1 cellular context compared by ENCODE assay signal in the genomic region with DNA sequence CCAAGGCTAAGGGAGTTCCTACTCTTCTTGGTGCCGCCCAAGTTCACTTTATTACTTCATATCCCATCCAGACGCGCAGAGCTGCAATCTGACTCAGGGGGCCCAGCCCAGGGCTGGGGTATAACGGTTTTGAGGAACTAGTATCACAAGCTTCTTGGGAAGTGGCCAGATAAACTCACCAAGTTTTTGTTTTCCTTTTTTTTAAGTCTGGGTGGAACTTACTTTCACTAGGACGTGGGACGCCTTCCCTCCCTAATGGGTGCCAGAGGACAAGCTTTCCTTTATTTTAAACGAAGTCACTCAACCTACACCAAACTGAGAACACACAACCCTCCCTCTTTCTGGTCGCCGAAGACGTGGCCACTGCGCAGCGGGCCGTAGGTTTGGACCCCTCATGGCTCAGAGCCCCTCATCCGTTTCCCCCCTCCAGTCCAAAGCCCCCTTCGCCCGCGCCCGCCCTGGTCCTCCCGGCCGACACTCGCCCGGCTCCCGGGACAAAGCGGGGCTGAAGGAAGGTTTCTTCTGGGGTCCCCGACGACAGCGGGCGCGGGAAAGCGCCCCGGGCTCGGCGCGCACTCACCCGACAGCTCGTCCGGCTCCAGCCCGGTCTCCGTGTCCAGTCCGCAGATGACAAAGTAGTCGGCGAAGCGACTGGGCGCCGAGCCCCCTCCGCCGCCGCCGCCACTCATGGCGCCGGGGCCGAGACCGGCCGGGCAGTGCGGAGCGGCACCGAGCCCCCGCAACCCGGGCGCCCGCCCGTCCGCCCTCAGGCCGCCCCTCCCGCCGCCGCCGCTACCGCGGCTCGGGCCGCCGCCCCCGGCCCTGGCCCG.
TF ChIP-seq lines count a peak whose summit lies in the region.

No MANE protein-coding gene starts in this region.

TF ChIP-seq in K562, 482 proteins besides CTCF, POLR2A, EP300 and RAD21 (continued from another document):
- TF ChIP-seq ZNF766 (CRISPR knock-in tag; conservative IDR thresholded peaks at IDR 0.05) = 0 out of 2 replicates have a peak, but pooled peaks have one; percentile 32
- peak; percentile 12; the same call in 1 of the 2 replicates for TF ChIP-seq POLR2AphosphoS5 (IDR thresholded peaks at IDR 0.05; ENCODE audit: control insufficient read depth, insufficient read depth, low read depth, low read length)
- no peak for TF ChIP-seq NR2C1 (IDR thresholded peaks at IDR 0.05)
- TF ChIP-seq NR2C1 (tag; IDR thresholded peaks at IDR 0.05) = no peak
- TF ChIP-seq, protein P1, sequence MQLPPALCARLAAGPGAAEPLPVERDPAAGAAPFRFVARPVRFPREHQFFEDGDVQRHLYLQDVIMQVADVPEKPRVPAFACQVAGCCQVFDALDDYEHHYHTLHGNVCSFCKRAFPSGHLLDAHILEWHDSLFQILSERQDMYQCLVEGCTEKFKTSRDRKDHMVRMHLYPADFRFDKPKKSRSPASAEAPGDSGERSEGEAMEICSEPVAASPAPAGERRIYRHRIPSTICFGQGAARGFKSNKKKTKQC (CRISPR knock-in tag; IDR thresholded peaks at IDR 0.05) = peak; percentile 56; the same call in 1 of the 2 replicates
- 0 out of 2 replicates have a peak, but pooled peaks have one; percentile 14 for TF ChIP-seq STAG1 (CRISPR knock-in tag; IDR thresholded peaks at IDR 0.05; ENCODE audit: borderline replicate concordance)
- TF ChIP-seq POLR2G (IDR thresholded peaks at IDR 0.05; ENCODE audit: low read depth, low read length) = no peak
- TF ChIP-seq ZC3H4 (CRISPR knock-in tag; IDR thresholded peaks at IDR 0.05; ENCODE audit: borderline replicate concordance) = peak; percentile 92
- TF ChIP-seq, protein P2, sequence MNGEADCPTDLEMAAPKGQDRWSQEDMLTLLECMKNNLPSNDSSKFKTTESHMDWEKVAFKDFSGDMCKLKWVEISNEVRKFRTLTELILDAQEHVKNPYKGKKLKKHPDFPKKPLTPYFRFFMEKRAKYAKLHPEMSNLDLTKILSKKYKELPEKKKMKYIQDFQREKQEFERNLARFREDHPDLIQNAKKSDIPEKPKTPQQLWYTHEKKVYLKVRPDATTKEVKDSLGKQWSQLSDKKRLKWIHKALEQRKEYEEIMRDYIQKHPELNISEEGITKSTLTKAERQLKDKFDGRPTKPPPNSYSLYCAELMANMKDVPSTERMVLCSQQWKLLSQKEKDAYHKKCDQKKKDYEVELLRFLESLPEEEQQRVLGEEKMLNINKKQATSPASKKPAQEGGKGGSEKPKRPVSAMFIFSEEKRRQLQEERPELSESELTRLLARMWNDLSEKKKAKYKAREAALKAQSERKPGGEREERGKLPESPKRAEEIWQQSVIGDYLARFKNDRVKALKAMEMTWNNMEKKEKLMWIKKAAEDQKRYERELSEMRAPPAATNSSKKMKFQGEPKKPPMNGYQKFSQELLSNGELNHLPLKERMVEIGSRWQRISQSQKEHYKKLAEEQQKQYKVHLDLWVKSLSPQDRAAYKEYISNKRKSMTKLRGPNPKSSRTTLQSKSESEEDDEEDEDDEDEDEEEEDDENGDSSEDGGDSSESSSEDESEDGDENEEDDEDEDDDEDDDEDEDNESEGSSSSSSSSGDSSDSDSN (IDR thresholded peaks at IDR 0.05; ENCODE audit: borderline replicate concordance in 1 of 2, low read depth in 2 of 2, low read length in 2 of 2) = 0 out of 4 replicates have a peak, but pooled peaks of 1 of the 2 experiments have one; percentile 17
- TF ChIP-seq, protein P3, sequence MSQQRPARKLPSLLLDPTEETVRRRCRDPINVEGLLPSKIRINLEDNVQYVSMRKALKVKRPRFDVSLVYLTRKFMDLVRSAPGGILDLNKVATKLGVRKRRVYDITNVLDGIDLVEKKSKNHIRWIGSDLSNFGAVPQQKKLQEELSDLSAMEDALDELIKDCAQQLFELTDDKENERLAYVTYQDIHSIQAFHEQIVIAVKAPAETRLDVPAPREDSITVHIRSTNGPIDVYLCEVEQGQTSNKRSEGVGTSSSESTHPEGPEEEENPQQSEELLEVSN (IDR thresholded peaks at IDR 0.05; ENCODE audit: borderline replicate concordance in 1 of 2, extremely low read depth in 1 of 2, insufficient read depth in 1 of 2, insufficient read length in 1 of 2, low read depth in 1 of 2, low read length in 1 of 2, poor library complexity in 1 of 2, severe bottlenecking in 1 of 2) = peak in 1 of 2 experiments; percentile 60
- peak in 1 of 2 experiments; percentile 38; a peak in 1 of 4 replicates for TF ChIP-seq RCOR1 (IDR thresholded peaks at IDR 0.05; ENCODE audit: borderline replicate concordance in 1 of 2, low read depth in 2 of 2, low read length in 2 of 2)
- peak; percentile 45 for TF ChIP-seq NFIC (IDR thresholded peaks at IDR 0.05)
- 0 out of 2 replicates have a peak, but pooled peaks have one; percentile 18 for TF ChIP-seq SUPT5H (IDR thresholded peaks at IDR 0.05)
- 0 out of 2 replicates have a peak, but pooled peaks have one; percentile 29 for TF ChIP-seq FOXJ2 (tag; IDR thresholded peaks at IDR 0.05)
- peak in 2 of 3 experiments; percentile 53 to 59 for TF ChIP-seq YY1 (IDR thresholded peaks at IDR 0.05; ENCODE audit: borderline replicate concordance in 1 of 3, control insufficient read depth in 1 of 3, extremely low read depth in 1 of 3, insufficient read depth in 3 of 3, insufficient read length in 1 of 3, insufficient replicate concordance in 2 of 3, low read depth in 1 of 3, low read length in 2 of 3)
- TF ChIP-seq, protein P4, sequence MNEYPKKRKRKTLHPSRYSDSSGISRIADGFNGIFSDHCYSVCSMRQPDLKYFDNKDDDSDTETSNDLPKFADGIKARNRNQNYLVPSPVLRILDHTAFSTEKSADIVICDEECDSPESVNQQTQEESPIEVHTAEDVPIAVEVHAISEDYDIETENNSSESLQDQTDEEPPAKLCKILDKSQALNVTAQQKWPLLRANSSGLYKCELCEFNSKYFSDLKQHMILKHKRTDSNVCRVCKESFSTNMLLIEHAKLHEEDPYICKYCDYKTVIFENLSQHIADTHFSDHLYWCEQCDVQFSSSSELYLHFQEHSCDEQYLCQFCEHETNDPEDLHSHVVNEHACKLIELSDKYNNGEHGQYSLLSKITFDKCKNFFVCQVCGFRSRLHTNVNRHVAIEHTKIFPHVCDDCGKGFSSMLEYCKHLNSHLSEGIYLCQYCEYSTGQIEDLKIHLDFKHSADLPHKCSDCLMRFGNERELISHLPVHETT (CRISPR knock-in tag; conservative IDR thresholded peaks at IDR 0.05 in 1 of 2, IDR thresholded peaks at IDR 0.05 in 1 of 2) = 0 out of 4 replicates have a peak, but pooled peaks of 1 of the 2 experiments have one; percentile 28
- 0 out of 2 replicates have a peak, but pooled peaks have one; percentile 48 for TF ChIP-seq MED1 (CRISPR knock-in tag; IDR thresholded peaks at IDR 0.05; ENCODE audit: borderline replicate concordance)
- TF ChIP-seq GTF2A2 (tag; IDR thresholded peaks at IDR 0.05) = 0 out of 2 replicates have a peak, but pooled peaks have one; percentile 38
- TF ChIP-seq NR3C1 (CRISPR knock-in tag; IDR thresholded peaks at IDR 0.05) = no peak
- TF ChIP-seq, protein P5, sequence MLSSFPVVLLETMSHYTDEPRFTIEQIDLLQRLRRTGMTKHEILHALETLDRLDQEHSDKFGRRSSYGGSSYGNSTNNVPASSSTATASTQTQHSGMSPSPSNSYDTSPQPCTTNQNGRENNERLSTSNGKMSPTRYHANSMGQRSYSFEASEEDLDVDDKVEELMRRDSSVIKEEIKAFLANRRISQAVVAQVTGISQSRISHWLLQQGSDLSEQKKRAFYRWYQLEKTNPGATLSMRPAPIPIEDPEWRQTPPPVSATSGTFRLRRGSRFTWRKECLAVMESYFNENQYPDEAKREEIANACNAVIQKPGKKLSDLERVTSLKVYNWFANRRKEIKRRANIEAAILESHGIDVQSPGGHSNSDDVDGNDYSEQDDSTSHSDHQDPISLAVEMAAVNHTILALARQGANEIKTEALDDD (IDR thresholded peaks at IDR 0.05) = peak; percentile 73
- no peak for TF ChIP-seq PHTF2 (CRISPR knock-in tag; IDR thresholded peaks at IDR 0.05)
- TF ChIP-seq PHB (CRISPR knock-in tag; IDR thresholded peaks at IDR 0.05) = 0 out of 2 replicates have a peak, but pooled peaks have one; percentile 31
- no peak for TF ChIP-seq IRF2 (CRISPR knock-in tag; IDR thresholded peaks at IDR 0.05)
- TF ChIP-seq BRCA1 (IDR thresholded peaks at IDR 0.05) = no peak
- 0 out of 2 replicates have a peak, but pooled peaks have one; percentile 83 for TF ChIP-seq BRCA1 (CRISPR knock-in tag; IDR thresholded peaks at IDR 0.05)
- TF ChIP-seq LCOR (CRISPR knock-in tag; IDR thresholded peaks at IDR 0.05) = 0 out of 2 replicates have a peak, but pooled peaks have one; percentile 7
- TF ChIP-seq HNRNPH1 (optimal IDR thresholded peaks at IDR 0.05; ENCODE audit: low read depth, low read length) = no peak
- TF ChIP-seq NCOA6 (IDR thresholded peaks at IDR 0.05) = peak; percentile 79
- TF ChIP-seq, protein P6, sequence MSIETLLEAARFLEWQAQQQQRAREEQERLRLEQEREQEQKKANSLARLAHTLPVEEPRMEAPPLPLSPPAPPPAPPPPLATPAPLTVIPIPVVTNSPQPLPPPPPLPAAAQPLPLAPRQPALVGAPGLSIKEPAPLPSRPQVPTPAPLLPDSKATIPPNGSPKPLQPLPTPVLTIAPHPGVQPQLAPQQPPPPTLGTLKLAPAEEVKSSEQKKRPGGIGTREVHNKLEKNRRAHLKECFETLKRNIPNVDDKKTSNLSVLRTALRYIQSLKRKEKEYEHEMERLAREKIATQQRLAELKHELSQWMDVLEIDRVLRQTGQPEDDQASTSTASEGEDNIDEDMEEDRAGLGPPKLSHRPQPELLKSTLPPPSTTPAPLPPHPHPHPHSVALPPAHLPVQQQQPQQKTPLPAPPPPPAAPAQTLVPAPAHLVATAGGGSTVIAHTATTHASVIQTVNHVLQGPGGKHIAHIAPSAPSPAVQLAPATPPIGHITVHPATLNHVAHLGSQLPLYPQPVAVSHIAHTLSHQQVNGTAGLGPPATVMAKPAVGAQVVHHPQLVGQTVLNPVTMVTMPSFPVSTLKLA (conservative IDR thresholded peaks at IDR 0.05) = no peak
- no peak for TF ChIP-seq NR2C2 (CRISPR knock-in tag; IDR thresholded peaks at IDR 0.05)
- TF ChIP-seq NR2C2 (tag; IDR thresholded peaks at IDR 0.05) = peak; percentile 8; the same call in 1 of the 2 replicates
- TF ChIP-seq, protein P7, sequence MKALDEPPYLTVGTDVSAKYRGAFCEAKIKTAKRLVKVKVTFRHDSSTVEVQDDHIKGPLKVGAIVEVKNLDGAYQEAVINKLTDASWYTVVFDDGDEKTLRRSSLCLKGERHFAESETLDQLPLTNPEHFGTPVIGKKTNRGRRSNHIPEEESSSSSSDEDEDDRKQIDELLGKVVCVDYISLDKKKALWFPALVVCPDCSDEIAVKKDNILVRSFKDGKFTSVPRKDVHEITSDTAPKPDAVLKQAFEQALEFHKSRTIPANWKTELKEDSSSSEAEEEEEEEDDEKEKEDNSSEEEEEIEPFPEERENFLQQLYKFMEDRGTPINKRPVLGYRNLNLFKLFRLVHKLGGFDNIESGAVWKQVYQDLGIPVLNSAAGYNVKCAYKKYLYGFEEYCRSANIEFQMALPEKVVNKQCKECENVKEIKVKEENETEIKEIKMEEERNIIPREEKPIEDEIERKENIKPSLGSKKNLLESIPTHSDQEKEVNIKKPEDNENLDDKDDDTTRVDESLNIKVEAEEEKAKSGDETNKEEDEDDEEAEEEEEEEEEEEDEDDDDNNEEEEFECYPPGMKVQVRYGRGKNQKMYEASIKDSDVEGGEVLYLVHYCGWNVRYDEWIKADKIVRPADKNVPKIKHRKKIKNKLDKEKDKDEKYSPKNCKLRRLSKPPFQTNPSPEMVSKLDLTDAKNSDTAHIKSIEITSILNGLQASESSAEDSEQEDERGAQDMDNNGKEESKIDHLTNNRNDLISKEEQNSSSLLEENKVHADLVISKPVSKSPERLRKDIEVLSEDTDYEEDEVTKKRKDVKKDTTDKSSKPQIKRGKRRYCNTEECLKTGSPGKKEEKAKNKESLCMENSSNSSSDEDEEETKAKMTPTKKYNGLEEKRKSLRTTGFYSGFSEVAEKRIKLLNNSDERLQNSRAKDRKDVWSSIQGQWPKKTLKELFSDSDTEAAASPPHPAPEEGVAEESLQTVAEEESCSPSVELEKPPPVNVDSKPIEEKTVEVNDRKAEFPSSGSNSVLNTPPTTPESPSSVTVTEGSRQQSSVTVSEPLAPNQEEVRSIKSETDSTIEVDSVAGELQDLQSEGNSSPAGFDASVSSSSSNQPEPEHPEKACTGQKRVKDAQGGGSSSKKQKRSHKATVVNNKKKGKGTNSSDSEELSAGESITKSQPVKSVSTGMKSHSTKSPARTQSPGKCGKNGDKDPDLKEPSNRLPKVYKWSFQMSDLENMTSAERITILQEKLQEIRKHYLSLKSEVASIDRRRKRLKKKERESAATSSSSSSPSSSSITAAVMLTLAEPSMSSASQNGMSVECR (CRISPR knock-in tag; IDR thresholded peaks at IDR 0.05) = peak; percentile 42; the same call in 1 of the 2 replicates
- no peak for TF ChIP-seq CAMTA2 (CRISPR knock-in tag; conservative IDR thresholded peaks at IDR 0.05)
- TF ChIP-seq RBFOX2 (IDR thresholded peaks at IDR 0.05; ENCODE audit: low read depth, low read length) = peak; percentile 80
- TF ChIP-seq, protein P8, sequence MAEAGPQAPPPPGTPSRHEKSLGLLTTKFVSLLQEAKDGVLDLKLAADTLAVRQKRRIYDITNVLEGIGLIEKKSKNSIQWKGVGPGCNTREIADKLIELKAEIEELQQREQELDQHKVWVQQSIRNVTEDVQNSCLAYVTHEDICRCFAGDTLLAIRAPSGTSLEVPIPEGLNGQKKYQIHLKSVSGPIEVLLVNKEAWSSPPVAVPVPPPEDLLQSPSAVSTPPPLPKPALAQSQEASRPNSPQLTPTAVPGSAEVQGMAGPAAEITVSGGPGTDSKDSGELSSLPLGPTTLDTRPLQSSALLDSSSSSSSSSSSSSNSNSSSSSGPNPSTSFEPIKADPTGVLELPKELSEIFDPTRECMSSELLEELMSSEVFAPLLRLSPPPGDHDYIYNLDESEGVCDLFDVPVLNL (CRISPR knock-in tag; IDR thresholded peaks at IDR 0.05; ENCODE audit: low read depth) = no peak
